In the genomic region with DNA sequence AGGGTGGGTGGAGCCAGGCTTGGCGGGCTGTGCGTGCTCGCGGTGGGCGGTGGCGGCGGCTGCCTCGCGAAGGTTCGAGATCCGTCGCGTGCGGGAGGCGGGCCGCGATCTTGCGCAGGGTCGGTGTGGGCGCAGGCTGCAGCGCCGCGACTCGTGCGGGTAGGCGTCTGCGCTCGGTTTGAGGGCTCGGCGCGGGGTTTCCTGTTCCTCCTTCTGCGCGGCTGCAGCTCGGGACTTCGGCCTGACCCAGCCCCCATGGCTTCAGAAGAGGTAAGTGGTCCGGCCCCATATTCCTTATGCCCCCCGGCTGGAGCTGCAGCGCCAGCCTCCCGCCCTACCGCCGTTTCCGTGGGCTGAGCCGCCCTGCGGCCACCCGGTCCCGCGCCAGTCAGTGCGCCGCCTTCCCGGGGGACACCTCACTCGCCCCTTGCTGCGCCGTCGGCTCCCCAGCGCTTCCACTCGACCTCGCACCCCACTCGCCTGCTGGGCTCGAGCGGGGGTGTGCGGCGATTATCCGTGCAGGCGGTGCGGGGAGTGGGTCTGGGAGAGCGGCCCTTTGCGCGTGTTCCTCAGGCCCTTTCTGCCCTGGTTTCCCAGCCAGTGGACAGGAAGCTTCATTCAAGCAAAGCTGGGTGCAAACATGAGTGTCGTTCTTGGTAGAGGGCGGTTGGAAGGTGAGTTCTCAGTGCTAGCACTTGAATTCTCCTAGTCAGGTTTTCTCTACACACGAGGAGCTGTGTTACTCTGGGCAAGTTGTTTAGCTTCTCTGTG, we compare ENCODE assay signal across 1 cellular context.
TF ChIP-seq lines count a peak whose summit lies in the region.

A gene with protein sequence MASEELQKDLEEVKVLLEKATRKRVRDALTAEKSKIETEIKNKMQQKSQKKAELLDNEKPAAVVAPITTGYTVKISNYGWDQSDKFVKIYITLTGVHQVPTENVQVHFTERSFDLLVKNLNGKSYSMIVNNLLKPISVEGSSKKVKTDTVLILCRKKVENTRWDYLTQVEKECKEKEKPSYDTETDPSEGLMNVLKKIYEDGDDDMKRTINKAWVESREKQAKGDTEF (plus strand): TSS at position 22 of the 771 bp plus-strand sequence. CDS start 234 bp downstream, at position 256.

TF ChIP-seq in HepG2, 621 proteins besides CTCF, POLR2A, EP300 and RAD21 (continued from another document and continues in another):
- TF ChIP-seq, protein P1, sequence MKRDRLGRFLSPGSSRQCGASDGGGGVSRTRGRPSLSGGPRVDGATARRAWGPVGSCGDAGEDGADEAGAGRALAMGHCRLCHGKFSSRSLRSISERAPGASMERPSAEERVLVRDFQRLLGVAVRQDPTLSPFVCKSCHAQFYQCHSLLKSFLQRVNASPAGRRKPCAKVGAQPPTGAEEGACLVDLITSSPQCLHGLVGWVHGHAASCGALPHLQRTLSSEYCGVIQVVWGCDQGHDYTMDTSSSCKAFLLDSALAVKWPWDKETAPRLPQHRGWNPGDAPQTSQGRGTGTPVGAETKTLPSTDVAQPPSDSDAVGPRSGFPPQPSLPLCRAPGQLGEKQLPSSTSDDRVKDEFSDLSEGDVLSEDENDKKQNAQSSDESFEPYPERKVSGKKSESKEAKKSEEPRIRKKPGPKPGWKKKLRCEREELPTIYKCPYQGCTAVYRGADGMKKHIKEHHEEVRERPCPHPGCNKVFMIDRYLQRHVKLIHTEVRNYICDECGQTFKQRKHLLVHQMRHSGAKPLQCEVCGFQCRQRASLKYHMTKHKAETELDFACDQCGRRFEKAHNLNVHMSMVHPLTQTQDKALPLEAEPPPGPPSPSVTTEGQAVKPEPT (CRISPR knock-in tag; IDR thresholded peaks at IDR 0.05; ENCODE audit: low read depth): peak; percentile 49; the same call in 1 of the 2 replicates
- TF ChIP-seq STAT5B (CRISPR knock-in tag; IDR thresholded peaks at IDR 0.05) (no peak), MIER2 (CRISPR knock-in tag; IDR thresholded peaks at IDR 0.05) (no peak), IKZF4 (CRISPR knock-in tag; IDR thresholded peaks at IDR 0.05; ENCODE audit: borderline replicate concordance, low read depth, not compliant biosample characterization) (peak; percentile 70), HDAC2 (CRISPR knock-in tag; IDR thresholded peaks at IDR 0.05) (no peak), ZNF10 (CRISPR knock-in tag; IDR thresholded peaks at IDR 0.05; ENCODE audit: borderline replicate concordance, low read depth) (no peak), POGZ (CRISPR knock-in tag; IDR thresholded peaks at IDR 0.05) (peak; percentile 12; the same call in 1 of the 2 replicates), ZNF563 (CRISPR knock-in tag; IDR thresholded peaks at IDR 0.05) (peak; percentile 87; the same call in 1 of the 2 replicates), ZNF441 (CRISPR knock-in tag; IDR thresholded peaks at IDR 0.05; ENCODE audit: borderline replicate concordance) (peak; percentile 14; the same call in 1 of the 2 replicates), SOX13 (IDR thresholded peaks at IDR 0.05) (no peak), SOX13 (CRISPR knock-in tag; conservative IDR thresholded peaks at IDR 0.05 in 1 of 2, IDR thresholded peaks at IDR 0.05 in 1 of 2) (no peak; a peak in 1 of 4 replicates), ZNF737 (CRISPR knock-in tag; IDR thresholded peaks at IDR 0.05; ENCODE audit: borderline replicate concordance) (no peak), IRF2 (CRISPR knock-in tag; IDR thresholded peaks at IDR 0.05) (no peak), ZNF260 (CRISPR knock-in tag; IDR thresholded peaks at IDR 0.05; ENCODE audit: borderline replicate concordance, low read depth) (no peak), NFYC (CRISPR knock-in tag; IDR thresholded peaks at IDR 0.05) (no peak), CEBPG (CRISPR knock-in tag; IDR thresholded peaks at IDR 0.05) (peak; percentile 27; the same call in 1 of the 2 replicates), ZNF841 (CRISPR knock-in tag; IDR thresholded peaks at IDR 0.05; ENCODE audit: borderline replicate concordance) (peak; percentile 73; the same call in 1 of the 2 replicates), NR2F1 (CRISPR knock-in tag; IDR thresholded peaks at IDR 0.05) (no peak), MIXL1 (CRISPR knock-in tag; IDR thresholded peaks at IDR 0.05) (no peak), ZNF20 (CRISPR knock-in tag; IDR thresholded peaks at IDR 0.05) (no peak), POLR2AphosphoS5 (IDR thresholded peaks at IDR 0.05; ENCODE audit: low read depth, low read length) (no peak), ZNF530 (CRISPR knock-in tag; IDR thresholded peaks at IDR 0.05; ENCODE audit: low read depth) (peak; percentile 77; the same call in 1 of the 2 replicates), ZNF879 (CRISPR knock-in tag; IDR thresholded peaks at IDR 0.05) (peak; percentile 96), GZF1 (CRISPR knock-in tag; IDR thresholded peaks at IDR 0.05) (no peak), YY1 (IDR thresholded peaks at IDR 0.05; ENCODE audit: insufficient read depth, insufficient replicate concordance, low read depth, low read length) (no peak), SMARCC2 (IDR thresholded peaks at IDR 0.05) (no peak), HCFC1 (IDR thresholded peaks at IDR 0.05; ENCODE audit: low read depth, low read length) (no peak), ZNF543 (CRISPR knock-in tag; IDR thresholded peaks at IDR 0.05) (peak; percentile 91), TAF1 (CRISPR knock-in tag; IDR thresholded peaks at IDR 0.05) (peak; percentile 66), ZKSCAN5 (CRISPR knock-in tag; IDR thresholded peaks at IDR 0.05) (no peak), PAWR (CRISPR knock-in tag; IDR thresholded peaks at IDR 0.05; ENCODE audit: borderline replicate concordance) (0 out of 2 replicates have a peak, but pooled peaks have one; percentile 91)
- TF ChIP-seq, protein P2, sequence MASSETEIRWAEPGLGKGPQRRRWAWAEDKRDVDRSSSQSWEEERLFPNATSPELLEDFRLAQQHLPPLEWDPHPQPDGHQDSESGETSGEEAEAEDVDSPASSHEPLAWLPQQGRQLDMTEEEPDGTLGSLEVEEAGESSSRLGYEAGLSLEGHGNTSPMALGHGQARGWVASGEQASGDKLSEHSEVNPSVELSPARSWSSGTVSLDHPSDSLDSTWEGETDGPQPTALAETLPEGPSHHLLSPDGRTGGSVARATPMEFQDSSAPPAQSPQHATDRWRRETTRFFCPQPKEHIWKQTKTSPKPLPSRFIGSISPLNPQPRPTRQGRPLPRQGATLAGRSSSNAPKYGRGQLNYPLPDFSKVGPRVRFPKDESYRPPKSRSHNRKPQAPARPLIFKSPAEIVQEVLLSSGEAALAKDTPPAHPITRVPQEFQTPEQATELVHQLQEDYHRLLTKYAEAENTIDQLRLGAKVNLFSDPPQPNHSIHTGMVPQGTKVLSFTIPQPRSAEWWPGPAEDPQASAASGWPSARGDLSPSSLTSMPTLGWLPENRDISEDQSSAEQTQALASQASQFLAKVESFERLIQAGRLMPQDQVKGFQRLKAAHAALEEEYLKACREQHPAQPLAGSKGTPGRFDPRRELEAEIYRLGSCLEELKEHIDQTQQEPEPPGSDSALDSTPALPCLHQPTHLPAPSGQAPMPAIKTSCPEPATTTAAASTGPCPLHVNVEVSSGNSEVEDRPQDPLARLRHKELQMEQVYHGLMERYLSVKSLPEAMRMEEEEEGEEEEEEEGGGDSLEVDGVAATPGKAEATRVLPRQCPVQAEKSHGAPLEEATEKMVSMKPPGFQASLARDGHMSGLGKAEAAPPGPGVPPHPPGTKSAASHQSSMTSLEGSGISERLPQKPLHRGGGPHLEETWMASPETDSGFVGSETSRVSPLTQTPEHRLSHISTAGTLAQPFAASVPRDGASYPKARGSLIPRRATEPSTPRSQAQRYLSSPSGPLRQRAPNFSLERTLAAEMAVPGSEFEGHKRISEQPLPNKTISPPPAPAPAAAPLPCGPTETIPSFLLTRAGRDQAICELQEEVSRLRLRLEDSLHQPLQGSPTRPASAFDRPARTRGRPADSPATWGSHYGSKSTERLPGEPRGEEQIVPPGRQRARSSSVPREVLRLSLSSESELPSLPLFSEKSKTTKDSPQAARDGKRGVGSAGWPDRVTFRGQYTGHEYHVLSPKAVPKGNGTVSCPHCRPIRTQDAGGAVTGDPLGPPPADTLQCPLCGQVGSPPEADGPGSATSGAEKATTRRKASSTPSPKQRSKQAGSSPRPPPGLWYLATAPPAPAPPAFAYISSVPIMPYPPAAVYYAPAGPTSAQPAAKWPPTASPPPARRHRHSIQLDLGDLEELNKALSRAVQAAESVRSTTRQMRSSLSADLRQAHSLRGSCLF (CRISPR knock-in tag; IDR thresholded peaks at IDR 0.05; ENCODE audit: borderline replicate concordance): no peak; the same call in 1 of the 2 replicates
- TF ChIP-seq, protein P3, sequence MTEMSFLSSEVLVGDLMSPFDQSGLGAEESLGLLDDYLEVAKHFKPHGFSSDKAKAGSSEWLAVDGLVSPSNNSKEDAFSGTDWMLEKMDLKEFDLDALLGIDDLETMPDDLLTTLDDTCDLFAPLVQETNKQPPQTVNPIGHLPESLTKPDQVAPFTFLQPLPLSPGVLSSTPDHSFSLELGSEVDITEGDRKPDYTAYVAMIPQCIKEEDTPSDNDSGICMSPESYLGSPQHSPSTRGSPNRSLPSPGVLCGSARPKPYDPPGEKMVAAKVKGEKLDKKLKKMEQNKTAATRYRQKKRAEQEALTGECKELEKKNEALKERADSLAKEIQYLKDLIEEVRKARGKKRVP (CRISPR knock-in tag; IDR thresholded peaks at IDR 0.05): peak in 1 of 2 experiments; percentile 73; a peak in 2 of 4 replicates
- TF ChIP-seq, protein P4, sequence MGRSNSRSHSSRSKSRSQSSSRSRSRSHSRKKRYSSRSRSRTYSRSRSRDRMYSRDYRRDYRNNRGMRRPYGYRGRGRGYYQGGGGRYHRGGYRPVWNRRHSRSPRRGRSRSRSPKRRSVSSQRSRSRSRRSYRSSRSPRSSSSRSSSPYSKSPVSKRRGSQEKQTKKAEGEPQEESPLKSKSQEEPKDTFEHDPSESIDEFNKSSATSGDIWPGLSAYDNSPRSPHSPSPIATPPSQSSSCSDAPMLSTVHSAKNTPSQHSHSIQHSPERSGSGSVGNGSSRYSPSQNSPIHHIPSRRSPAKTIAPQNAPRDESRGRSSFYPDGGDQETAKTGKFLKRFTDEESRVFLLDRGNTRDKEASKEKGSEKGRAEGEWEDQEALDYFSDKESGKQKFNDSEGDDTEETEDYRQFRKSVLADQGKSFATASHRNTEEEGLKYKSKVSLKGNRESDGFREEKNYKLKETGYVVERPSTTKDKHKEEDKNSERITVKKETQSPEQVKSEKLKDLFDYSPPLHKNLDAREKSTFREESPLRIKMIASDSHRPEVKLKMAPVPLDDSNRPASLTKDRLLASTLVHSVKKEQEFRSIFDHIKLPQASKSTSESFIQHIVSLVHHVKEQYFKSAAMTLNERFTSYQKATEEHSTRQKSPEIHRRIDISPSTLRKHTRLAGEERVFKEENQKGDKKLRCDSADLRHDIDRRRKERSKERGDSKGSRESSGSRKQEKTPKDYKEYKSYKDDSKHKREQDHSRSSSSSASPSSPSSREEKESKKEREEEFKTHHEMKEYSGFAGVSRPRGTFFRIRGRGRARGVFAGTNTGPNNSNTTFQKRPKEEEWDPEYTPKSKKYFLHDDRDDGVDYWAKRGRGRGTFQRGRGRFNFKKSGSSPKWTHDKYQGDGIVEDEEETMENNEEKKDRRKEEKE (IDR thresholded peaks at IDR 0.05): no peak
- TF ChIP-seq, protein P5, sequence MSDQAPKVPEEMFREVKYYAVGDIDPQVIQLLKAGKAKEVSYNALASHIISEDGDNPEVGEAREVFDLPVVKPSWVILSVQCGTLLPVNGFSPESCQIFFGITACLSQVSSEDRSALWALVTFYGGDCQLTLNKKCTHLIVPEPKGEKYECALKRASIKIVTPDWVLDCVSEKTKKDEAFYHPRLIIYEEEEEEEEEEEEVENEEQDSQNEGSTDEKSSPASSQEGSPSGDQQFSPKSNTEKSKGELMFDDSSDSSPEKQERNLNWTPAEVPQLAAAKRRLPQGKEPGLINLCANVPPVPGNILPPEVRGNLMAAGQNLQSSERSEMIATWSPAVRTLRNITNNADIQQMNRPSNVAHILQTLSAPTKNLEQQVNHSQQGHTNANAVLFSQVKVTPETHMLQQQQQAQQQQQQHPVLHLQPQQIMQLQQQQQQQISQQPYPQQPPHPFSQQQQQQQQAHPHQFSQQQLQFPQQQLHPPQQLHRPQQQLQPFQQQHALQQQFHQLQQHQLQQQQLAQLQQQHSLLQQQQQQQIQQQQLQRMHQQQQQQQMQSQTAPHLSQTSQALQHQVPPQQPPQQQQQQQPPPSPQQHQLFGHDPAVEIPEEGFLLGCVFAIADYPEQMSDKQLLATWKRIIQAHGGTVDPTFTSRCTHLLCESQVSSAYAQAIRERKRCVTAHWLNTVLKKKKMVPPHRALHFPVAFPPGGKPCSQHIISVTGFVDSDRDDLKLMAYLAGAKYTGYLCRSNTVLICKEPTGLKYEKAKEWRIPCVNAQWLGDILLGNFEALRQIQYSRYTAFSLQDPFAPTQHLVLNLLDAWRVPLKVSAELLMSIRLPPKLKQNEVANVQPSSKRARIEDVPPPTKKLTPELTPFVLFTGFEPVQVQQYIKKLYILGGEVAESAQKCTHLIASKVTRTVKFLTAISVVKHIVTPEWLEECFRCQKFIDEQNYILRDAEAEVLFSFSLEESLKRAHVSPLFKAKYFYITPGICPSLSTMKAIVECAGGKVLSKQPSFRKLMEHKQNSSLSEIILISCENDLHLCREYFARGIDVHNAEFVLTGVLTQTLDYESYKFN (CRISPR knock-in tag; conservative IDR thresholded peaks at IDR 0.05): peak; percentile 46; the same call in 1 of the 2 replicates
